ENCODE assay signal across 8 cellular contexts in genomic region chr2:179440642-179441251, GRCh38.
A peak's percentile ranks its signal among the peaks of the same experiment; 100 is the strongest.
DNase-seq lines count a peak whose midpoint lies in the region; ATAC-seq, FAIRE-seq and TF ChIP-seq lines count a peak whose summit lies in the region.

No MANE protein-coding gene starts in this region.

- H2BK5ac ChIP-seq in mesendoderm (ENCODE audit: low read length), result no peak overlapping the region

- TF ChIP-seq POLR2A in K562 (conservative IDR thresholded peaks at IDR 0.05), result no peak

- H4K8ac ChIP-seq in mesendoderm (ENCODE audit: low read depth, low read length), result no peak overlapping the region

- DNase-seq in D721Med (ENCODE audit: insufficient read length, low spot score), result no peak
- DNase-seq in NCI-H1048 (lab: John Stamatoyannopoulos, UW), result peak; percentile 44
- peak; percentile 16 to 48 (median 17) for DNase-seq in K562 (ENCODE audit: extremely low read depth in 1 of 4, low spot score in 3 of 4)
- peak; percentile 55 for DNase-seq in mesendoderm
- no peak for DNase-seq in activated naive CD4-positive, alpha-beta T cell treated with anti-CD3 and anti-CD28 coated beads, Interleukin-2, amount 50 U/mL, for 72 hours (ENCODE audit: low spot score in 2 of 2)
- DNase-seq in NCI-H1930 (lab: John Stamatoyannopoulos, UW), result no peak

- H4K20me1 ChIP-seq in K562 (replicated peaks; ENCODE audit: control insufficient read depth, insufficient read depth, low read length), result no peaks in the 10 kb centered on the region

- H3K23ac ChIP-seq in mesendoderm (ENCODE audit: low read length), result no peak overlapping the region

- H3K4me3 ChIP-seq in K562 (no peak overlapping the region), mesendoderm (ENCODE audit: low read length) (no peak overlapping the region)

- peak; percentile 52 to 67; a peak in 3 of 4 replicates for TF ChIP-seq RAD21 in K562 (CRISPR knock-in tag; conservative IDR thresholded peaks at IDR 0.05 in 1 of 2, IDR thresholded peaks at IDR 0.05 in 1 of 2)

- no peak overlapping the region for H4K5ac ChIP-seq in mesendoderm (ENCODE audit: low read length)

- peak; percentile 60 for TF ChIP-seq CTCF in D721Med (IDR thresholded peaks at IDR 0.05; ENCODE audit: insufficient read depth, missing control alignments)
- peak; percentile 40 to 56 (median 41); a peak in 4 of 6 replicates for TF ChIP-seq CTCF in K562 (IDR thresholded peaks at IDR 0.05 in 2 of 3, conservative IDR thresholded peaks at IDR 0.05 in 1 of 3; ENCODE audit: insufficient read depth in 2 of 3, low read depth in 1 of 3, low read length in 3 of 3)

- no peaks in the 10 kb centered on the region for H3K9me3 ChIP-seq in K562 (replicated peaks; ENCODE audit: control insufficient read depth, insufficient read depth, low read depth, low read length)

- H3K27ac ChIP-seq in K562 (ENCODE audit: extremely low read depth, low read depth, low read length), result no peak overlapping the region
- H3K27ac ChIP-seq in mesendoderm (ENCODE audit: low read depth, low read length), result no peak overlapping the region

- no peaks in the 10 kb centered on the region for H3K9me1 ChIP-seq in K562 (ENCODE audit: control insufficient read depth, insufficient read depth, low read length)

- H3K4me1 ChIP-seq in K562 (replicated peaks in 1 of 2; ENCODE audit: control insufficient read depth in 2 of 2, insufficient read depth in 2 of 2, low read length in 2 of 2) (no peaks in the 10 kb centered on the region), mesendoderm (ENCODE audit: control insufficient read depth, low read depth, low read length) (peaks cover 4% of the 10 kb centered on the region)

- peak overlapping the region; percentile 27 for H2BK15ac ChIP-seq in mesendoderm (replicated peaks; ENCODE audit: low read depth)

- H3K56ac ChIP-seq in mesendoderm (ENCODE audit: low read length), result peak overlapping the region; percentile 18

- H3K36me3 ChIP-seq in K562 (ENCODE audit: control insufficient read depth, insufficient read depth, low read length) (no peaks in the 10 kb centered on the region), mesendoderm (ENCODE audit: control insufficient read depth, insufficient read depth, low read length) (no peaks in the 10 kb centered on the region)

- CTCF ChIA-PET in K562 (lab: Yijun Ruan, JAX; ENCODE audit: low intra/inter-chr PET ratio), result no interaction called here

- H3K36me3 Mint-ChIP-seq in activated naive CD4-positive, alpha-beta T cell treated with anti-CD3 and anti-CD28 coated beads, Interleukin-2, amount 50 U/mL, for 72 hours, result no peaks in the 10 kb centered on the region

- peak overlapping the region; percentile 28 for H2BK120ac ChIP-seq in mesendoderm (ENCODE audit: low read depth, low read length)

- intact Hi-C loops in K562 (cut with micrococcal nuclease), result loop anchor here (2.0 to 10.0 kb wide), 2 partner anchors 222 to 646 kb away; no protein-coding TSS in a partner anchor

- POLR2A ChIA-PET in K562 (lab: Yijun Ruan, JAX), result interaction anchor here (0.8 kb wide), 1 partner anchor 58 kb away, joined by 3 read pairs; no protein-coding TSS in a partner anchor

- in situ Hi-C loops in K562 (cut with MboI), result no loop called here

- no peak for FAIRE-seq in D721Med (lab: Jason Lieb, UNC)
- FAIRE-seq in K562 (lab: Jason Lieb, UNC), result peak; percentile 55

- no peak overlapping the region for H3K4ac ChIP-seq in mesendoderm (ENCODE audit: low read depth, low read length)

- peak; percentile 55 for ATAC-seq in GM19452 (IDR thresholded peaks at IDR 0.05; ENCODE audit: unreplicated experiment)
- peak; percentile 54; the same call in 2 of the 3 replicates for ATAC-seq in K562
- ATAC-seq in HG03460 (IDR thresholded peaks at IDR 0.05; ENCODE audit: unreplicated experiment), result no peak
- no peak for ATAC-seq in activated naive CD4-positive, alpha-beta T cell treated with anti-CD3 and anti-CD28 coated beads, Interleukin-2, amount 50 U/mL, for 72 hours

- no TSS peak for BruUV-seq in K562 (replicated peaks; lab: Mats Ljungman, UMichigan)

- WGBS in K562 (ENCODE audit: insufficient coverage, low coverage, missing lambda C conversion rate), result 0% methylated on average over 5 of the region's 5 CpGs
- no CpG with 5 or more reads among the region's 5 CpGs for WGBS in mesendoderm (ENCODE audit: extremely low coverage, insufficient coverage, low lambda C conversion rate)

- no peaks in the 10 kb centered on the region for H3K27me3 ChIP-seq in K562 (ENCODE audit: control insufficient read depth in 2 of 2, insufficient read depth in 2 of 2, low read length in 2 of 2)
- H3K27me3 ChIP-seq in mesendoderm (ENCODE audit: insufficient read depth, low read length, poor library complexity), result no peaks in the 10 kb centered on the region

- H3K4me2 ChIP-seq in K562 (ENCODE audit: insufficient read depth, low read length) (no peak overlapping the region), mesendoderm (ENCODE audit: low read length) (no peak overlapping the region)

- peak overlapping the region; percentile 60 for H3K18ac ChIP-seq in mesendoderm (ENCODE audit: low read length)

- H3K9ac ChIP-seq in K562 (ENCODE audit: insufficient read depth in 1 of 2, low read depth in 2 of 2, low read length in 2 of 2), result no peak overlapping the region
- no peak overlapping the region for H3K9ac ChIP-seq in mesendoderm (ENCODE audit: low read length)

- no peaks in the 10 kb centered on the region for H3K79me1 ChIP-seq in mesendoderm (ENCODE audit: low read length)

- no peak overlapping the region for H3K27ac Mint-ChIP-seq in activated naive CD4-positive, alpha-beta T cell treated with anti-CD3 and anti-CD28 coated beads, Interleukin-2, amount 50 U/mL, for 72 hours

- no peak overlapping the region for H2AK5ac ChIP-seq in mesendoderm (ENCODE audit: low read length)

- no peaks in the 10 kb centered on the region for H3K9me3 Mint-ChIP-seq in activated naive CD4-positive, alpha-beta T cell treated with anti-CD3 and anti-CD28 coated beads, Interleukin-2, amount 50 U/mL, for 72 hours

- H3K79me2 ChIP-seq in K562 (ENCODE audit: control insufficient read depth, insufficient read depth, low read length) (no peaks in the 10 kb centered on the region), mesendoderm (ENCODE audit: control insufficient read depth, insufficient read depth, low read length) (no peaks in the 10 kb centered on the region)

- H2AFZ ChIP-seq in K562 (ENCODE audit: low read depth, low read length), result no peak overlapping the region

- TF ChIP-seq EP300 in K562 (IDR thresholded peaks at IDR 0.05; ENCODE audit: low read length), result no peak

TF ChIP-seq in K562, 482 proteins besides CTCF, POLR2A, EP300 and RAD21:
- peak; percentile 85 for TF ChIP-seq SPI1 (IDR thresholded peaks at IDR 0.05; ENCODE audit: borderline replicate concordance, low read depth, low read length)
- no peak for TF ChIP-seq ZNF431 (CRISPR knock-in tag; IDR thresholded peaks at IDR 0.05)
- no peak for TF ChIP-seq FOS (IDR thresholded peaks at IDR 0.05; ENCODE audit: extremely low read depth, insufficient read length)

Comparison
In these comparisons a context has a peak if more than half of its experiments do, and no peak if none do; other contexts are left out.
1. DNase-seq: peak in NCI-H1048 (single experiment), K562 (4 of 4) and mesendoderm (single experiment); none in D721Med (single experiment), activated naive CD4-positive, alpha-beta T cell treated with anti-CD3 and anti-CD28 coated beads, Interleukin-2, amount 50 U/mL, for 72 hours (0 of 2) and NCI-H1930 (0 of 2).
2. ATAC-seq: peak in GM19452 (single experiment) and K562 (single experiment); none in HG03460 (single experiment) and activated naive CD4-positive, alpha-beta T cell treated with anti-CD3 and anti-CD28 coated beads, Interleukin-2, amount 50 U/mL, for 72 hours (0 of 2).